In genomic region chr2:135964404-135964803, GRCh38 we compare ENCODE assay signal across 7 cellular contexts. TPM values are rescaled to one million over a fixed set of nuclear protein-coding genes. Genes with fewer than 3 reads are reported as not detected.
A peak's percentile ranks its signal among the peaks of the same experiment; 100 is the strongest.
DNase-seq lines count a peak whose midpoint lies in the region; ATAC-seq, FAIRE-seq and TF ChIP-seq lines count a peak whose summit lies in the region.
"Not testable (repeated sequence)": the region's sequence is repeated elsewhere in the genome, so short reads cannot be mapped to it uniquely, and the experiment has no call there.

No MANE protein-coding gene starts in this region.

- POLR2A ChIA-PET in RWPE1 (lab: Yijun Ruan, JAX; ENCODE audit: low non-redundant PET): not testable (repeated sequence)

- H3K9me3 ChIP-seq in astrocyte (ENCODE audit: insufficient read depth, low read depth, low read length): not testable (repeated sequence)

- DNase-seq in GM12892 (ENCODE audit: insufficient read length); RWPE1 (ENCODE audit: low spot score); T-helper 2 cell treated with Interferon-gamma antibody and Interleukin-4, amounts not matched to agents 5 μg/mL and 100 μg/mL, for 36 hours (ENCODE audit: low spot score); activated T-cell treated with anti-CD3 and anti-CD28 coated beads, Interleukin-2, amount 50 U/mL, for 72 hours; astrocyte (ENCODE audit: low read depth); nephron progenitor cell: not testable (repeated sequence)
- peak; percentile 9 for DNase-seq in epithelial cell of esophagus (ENCODE audit: low read depth)

- H3K27ac ChIP-seq in RWPE1: peak overlapping the region; percentile 54; the same call in 1 of the 2 replicates
- H3K27ac ChIP-seq in astrocyte (ENCODE audit: low read depth, low read length): not testable (repeated sequence)

- not testable (repeated sequence) for H3K4me2 ChIP-seq in astrocyte (ENCODE audit: low read length)

- H3K36me3 ChIP-seq in astrocyte (ENCODE audit: insufficient read depth, low read length): not testable (repeated sequence)

- not testable (repeated sequence) for H3K4me1 ChIP-seq in astrocyte (ENCODE audit: insufficient read depth, low read length)

- peaks cover 17% of the 10 kb centered on the region for H3K79me2 ChIP-seq in astrocyte (ENCODE audit: insufficient read depth, low read length)

- ATAC-seq in activated T-cell treated with anti-CD3 and anti-CD28 coated beads, Interleukin-2, amount 50 U/mL, for 72 hours (replicated peaks in 1 of 2): not testable (repeated sequence)

- not testable (repeated sequence) for H3K9ac ChIP-seq in astrocyte (ENCODE audit: low read length)

- not testable (repeated sequence) for H3K9me3 Mint-ChIP-seq in T-helper 2 cell treated with Interferon-gamma antibody and Interleukin-4, amounts not matched to agents 5 μg/mL and 100 μg/mL, for 36 hours; activated T-cell treated with anti-CD3 and anti-CD28 coated beads, Interleukin-2, amount 50 U/mL, for 72 hours; astrocyte (ENCODE audit: unreplicated experiment); nephron progenitor cell

- not testable (repeated sequence) for TF ChIP-seq POLR2A in GM12892 (IDR thresholded peaks at IDR 0.05; ENCODE audit: low read depth, low read length)

- peak overlapping the region; percentile 28 for H3K27ac Mint-ChIP-seq in T-helper 2 cell treated with Interferon-gamma antibody and Interleukin-4, amounts not matched to agents 5 μg/mL and 100 μg/mL, for 36 hours
- H3K27ac Mint-ChIP-seq in activated T-cell treated with anti-CD3 and anti-CD28 coated beads, Interleukin-2, amount 50 U/mL, for 72 hours: peak overlapping the region; percentile 32
- H3K27ac Mint-ChIP-seq in astrocyte (ENCODE audit: unreplicated experiment): peak overlapping the region; percentile 90
- H3K27ac Mint-ChIP-seq in nephron progenitor cell: peak overlapping the region; percentile 34

- peaks cover 41% of the 10 kb centered on the region for H3K36me3 Mint-ChIP-seq in T-helper 2 cell treated with Interferon-gamma antibody and Interleukin-4, amounts not matched to agents 5 μg/mL and 100 μg/mL, for 36 hours (ENCODE audit: low read depth)
- peaks cover 12 to 41% of the 10 kb centered on the region in 2 donors for H3K36me3 Mint-ChIP-seq in activated T-cell treated with anti-CD3 and anti-CD28 coated beads, Interleukin-2, amount 50 U/mL, for 72 hours (ENCODE audit: insufficient read depth in 2 of 2)
- H3K36me3 Mint-ChIP-seq in astrocyte (ENCODE audit: low read depth, unreplicated experiment): not testable (repeated sequence)
- H3K36me3 Mint-ChIP-seq in nephron progenitor cell (ENCODE audit: low read depth): peaks cover 43% of the 10 kb centered on the region

- H3K4me3 Mint-ChIP-seq in T-helper 2 cell treated with Interferon-gamma antibody and Interleukin-4, amounts not matched to agents 5 μg/mL and 100 μg/mL, for 36 hours: peak overlapping the region; percentile 76
- peak overlapping the region in 1 of 2 donors; percentile 31 for H3K4me3 Mint-ChIP-seq in activated T-cell treated with anti-CD3 and anti-CD28 coated beads, Interleukin-2, amount 50 U/mL, for 72 hours
- not testable (repeated sequence) for H3K4me3 Mint-ChIP-seq in astrocyte (ENCODE audit: unreplicated experiment); nephron progenitor cell

- H3K4me3 ChIP-seq in astrocyte (ENCODE audit: insufficient read depth, low read depth, low read length); epithelial cell of esophagus (ENCODE audit: low read length): not testable (repeated sequence)

- peak; percentile 27 for FAIRE-seq in GM12892 (lab: Jason Lieb, UNC)
- not testable (repeated sequence) for FAIRE-seq in astrocyte (lab: Jason Lieb, UNC)

- not testable (repeated sequence) for H3K27me3 ChIP-seq in astrocyte (ENCODE audit: insufficient read depth, low read length)

- H3K4me1 Mint-ChIP-seq in T-helper 2 cell treated with Interferon-gamma antibody and Interleukin-4, amounts not matched to agents 5 μg/mL and 100 μg/mL, for 36 hours (ENCODE audit: low read depth): peaks cover 63% of the 10 kb centered on the region
- peaks cover 71% of the 10 kb centered on the region for H3K4me1 Mint-ChIP-seq in activated T-cell treated with anti-CD3 and anti-CD28 coated beads, Interleukin-2, amount 50 U/mL, for 72 hours (ENCODE audit: low read depth)
- peaks cover 25% of the 10 kb centered on the region for H3K4me1 Mint-ChIP-seq in astrocyte (ENCODE audit: low read depth, unreplicated experiment)
- peaks cover 42% of the 10 kb centered on the region for H3K4me1 Mint-ChIP-seq in nephron progenitor cell

- CTCF ChIA-PET in RWPE1 (lab: Yijun Ruan, JAX): not testable (repeated sequence)

- H4K20me1 ChIP-seq in astrocyte (ENCODE audit: insufficient read depth, low read length): not testable (repeated sequence)

- not testable (repeated sequence) for TF ChIP-seq CTCF in RWPE1 (conservative IDR thresholded peaks at IDR 0.05; ENCODE audit: low read depth); astrocyte (IDR thresholded peaks at IDR 0.05; ENCODE audit: insufficient read depth, low read depth, low read length); epithelial cell of esophagus (IDR thresholded peaks at IDR 0.05; ENCODE audit: insufficient read depth, low read depth, low read length, missing control alignments); nephron progenitor cell (IDR thresholded peaks at IDR 0.05)

- not testable (repeated sequence) for H3K27me3 Mint-ChIP-seq in T-helper 2 cell treated with Interferon-gamma antibody and Interleukin-4, amounts not matched to agents 5 μg/mL and 100 μg/mL, for 36 hours (ENCODE audit: low read depth); activated T-cell treated with anti-CD3 and anti-CD28 coated beads, Interleukin-2, amount 50 U/mL, for 72 hours (ENCODE audit: low read depth); astrocyte (ENCODE audit: low read depth, unreplicated experiment); nephron progenitor cell (ENCODE audit: low read depth, poor library complexity)

- H2AFZ ChIP-seq in astrocyte (ENCODE audit: low read depth, low read length): not testable (repeated sequence)

RNA-seq across cellular contexts. Expression of gene DARS1, which starts 21.0 kb away (rescaled TPM):
- 196 TPM for polyA plus RNA-seq in GM12892 (2012; ENCODE audit: missing spikeins)
- 100 to 1,000 TPM; 224 to 264 TPM for total RNA-seq in activated T-cell treated with anti-CD3 and anti-CD28 coated beads, Interleukin-2, amount 50 U/mL, for 72 hours
- 36.6 and 37.9 TPM in 2 replicates for total RNA-seq in astrocyte

Comparison
In these comparisons a context has a peak if more than half of its experiments do, and no peak if none do; other contexts are left out.
1. H3K27ac Mint-ChIP-seq: peak in every context shown above with its lines; median percentile 90 in astrocyte; 34 in nephron progenitor cell; 32 in activated T-cell treated with anti-CD3 and anti-CD28 coated beads, Interleukin-2, amount 50 U/mL, for 72 hours; 28 in T-helper 2 cell treated with Interferon-gamma antibody and Interleukin-4, amounts not matched to agents 5 μg/mL and 100 μg/mL, for 36 hours.